Comparison of ENCODE assay signal across 10 cellular contexts in the genomic region with DNA sequence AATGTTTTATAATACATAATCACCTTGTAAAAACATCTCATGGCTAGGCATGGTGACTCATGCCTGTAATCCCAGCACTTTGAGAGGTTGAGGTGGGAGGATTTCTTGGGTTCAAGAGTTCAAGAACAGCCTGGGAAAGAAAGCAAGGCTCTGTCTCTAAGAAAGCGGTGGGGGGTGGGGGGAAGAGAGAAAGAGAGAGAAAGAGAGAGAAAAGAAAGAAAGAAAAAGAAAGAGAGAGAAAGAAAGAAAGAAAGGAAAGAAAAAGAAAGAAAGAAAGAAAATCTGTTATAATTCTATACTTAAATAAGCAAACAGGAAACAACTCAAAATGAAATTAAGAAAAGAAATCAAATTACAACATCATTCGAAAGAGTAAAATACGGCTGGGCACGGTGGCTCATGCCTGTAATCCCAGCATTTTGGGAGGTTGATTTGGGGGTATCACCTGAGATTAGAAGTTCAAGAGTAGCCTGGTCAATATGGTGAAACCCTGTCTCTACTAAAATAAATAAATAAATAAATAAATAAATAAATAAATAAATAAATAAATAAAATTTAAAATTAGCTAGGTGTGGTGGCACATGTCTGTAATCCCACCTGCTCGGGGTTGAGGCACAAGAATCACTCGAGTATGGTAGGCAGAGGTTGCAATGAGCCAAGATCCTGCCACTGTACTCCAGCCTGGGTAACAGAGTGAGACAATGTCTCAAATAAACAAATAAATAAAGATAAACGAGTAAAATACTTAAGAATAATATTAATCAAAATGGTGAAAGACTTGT.
"Had no signal": no experiment of that assay in that cellular context is flagged by ENCODE, and none has a peak within 500 bp of the region (broad histone marks: within the 10 kb centered on the region; RNA-seq: fewer than 3 reads in every experiment).

No MANE protein-coding gene starts in this region.

- H3K9ac ChIP-seq: KMS-11 had no signal

- H3K27ac ChIP-seq: KMS-11 had no signal

- DNase-seq: H9, HCEC 1CT, HFFc6, IMR-90, KBM-7 had no signal

- H2AFZ ChIP-seq: GM23338 had no signal

- ATAC-seq: GM23338 had no signal

- H3K4me3 ChIP-seq: GM23338 had no signal

- FAIRE-seq: H1, H54, HTR-8/SVneo had no signal

- H3K4me2 ChIP-seq: GM23338, KMS-11 had no signal
